Comparison of ENCODE assay signal across 15 cellular contexts in genomic region chr22:20439928-20440575, GRCh38.
"Had no signal": no experiment of that assay in that cellular context is flagged by ENCODE, and none has a peak within 500 bp of the region (broad histone marks: within the 10 kb centered on the region; RNA-seq: fewer than 3 reads in every experiment).

No MANE protein-coding gene starts in this region.

- H3K27ac Mint-ChIP-seq: activated naive CD8-positive, alpha-beta T cell; activated T-helper 2 cell treated with anti-CD3 and anti-CD28 coated beads, Interferon-gamma antibody, Interleukin-2, Interleukin-4, amounts not matched to agents 10 μg/mL and 5 μg/mL and 100 μg/mL, durations not matched to agents 14 hours and 24 hours and 36 hours; stimulated activated effector memory CD8-positive, alpha-beta T cell treated with anti-CD3 and anti-CD28 coated beads, Interleukin-12 subunit alpha, Interleukin-12 subunit beta, amount 100 ng/mL, for 72 hours; T-helper 2 cell treated with Interferon-gamma antibody and Interleukin-4, amounts not matched to agents 5 μg/mL and 100 μg/mL, for 36 hours had no signal

- H3K36me3 ChIP-seq: SJCRH30 had no signal

- H3K9me3 ChIP-seq: mucosa of descending colon, SJCRH30, transverse colon had no signal

- H3K4me3 Mint-ChIP-seq: activated naive CD8-positive, alpha-beta T cell; stimulated activated effector memory CD8-positive, alpha-beta T cell treated with anti-CD3 and anti-CD28 coated beads, Interleukin-12 subunit alpha, Interleukin-12 subunit beta, amount 100 ng/mL, for 72 hours; T-helper 2 cell treated with Interferon-gamma antibody and Interleukin-4, amounts not matched to agents 5 μg/mL and 100 μg/mL, for 36 hours had no signal

- H3K9me3 Mint-ChIP-seq: activated T-helper 2 cell treated with anti-CD3 and anti-CD28 coated beads, Interferon-gamma antibody, Interleukin-2, Interleukin-4, amounts not matched to agents 10 μg/mL and 5 μg/mL and 100 μg/mL, durations not matched to agents 14 hours and 24 hours and 36 hours; naive thymus-derived CD8-positive, alpha-beta T cell; stimulated activated effector memory CD8-positive, alpha-beta T cell treated with anti-CD3 and anti-CD28 coated beads, Interleukin-12 subunit alpha, Interleukin-12 subunit beta, amount 100 ng/mL, for 72 hours; T-helper 2 cell treated with Interferon-gamma antibody and Interleukin-4, amounts not matched to agents 5 μg/mL and 100 μg/mL, for 36 hours had no signal

- ATAC-seq: left colon; mucosa of descending colon; naive thymus-derived CD8-positive, alpha-beta T cell; stimulated activated effector memory CD8-positive, alpha-beta T cell treated with anti-CD3 and anti-CD28 coated beads, Interleukin-12 subunit alpha, Interleukin-12 subunit beta, amount 100 ng/mL, for 72 hours had no signal

- H3K4me1 ChIP-seq: SJCRH30 had no signal

- H3K27me3 ChIP-seq: SJCRH30 had no signal

- H3K4me3 ChIP-seq: mucosa of descending colon, SJCRH30, skin epidermis, transverse colon had no signal

- H3K27ac ChIP-seq: SJCRH30, skin epidermis had no signal

- DNase-seq: activated CD4-positive, alpha-beta T cell treated with anti-CD3 and anti-CD28 coated beads, Interleukin-2, amount 50 U/mL, for 1 hour; caudate nucleus; cortex of kidney; hypothalamus; left colon; mammary epithelial cell; SJCRH30; transverse colon had no signal
